Comparison of ENCODE assay signal across 8 cellular contexts in genomic region chr4:77818667-77819408, GRCh38. TPM values are rescaled to one million over a fixed set of nuclear protein-coding genes. Genes with fewer than 3 reads are reported as not detected.
A peak's percentile ranks its signal among the peaks of the same experiment; 100 is the strongest.
DNase-seq lines count a peak whose midpoint lies in the region; ATAC-seq and TF ChIP-seq lines count a peak whose summit lies in the region.

Gene CNOT6L (minus strand): TSS chr4:77819368. CDS start chr4:77819308, 60 bp downstream.

- H3K4me1 ChIP-seq in BLaER1 (peaks cover 46% of the 10 kb centered on the region), thymus (ENCODE audit: control insufficient read depth, insufficient read depth, low read length) (peaks cover 6% of the 10 kb centered on the region)

- peaks cover 3% of the 10 kb centered on the region for H3K36me3 Mint-ChIP-seq in activated naive CD8-positive, alpha-beta T cell

- H3K27me3 Mint-ChIP-seq in activated naive CD8-positive, alpha-beta T cell, result no peaks in the 10 kb centered on the region

- H3K27ac Mint-ChIP-seq in activated naive CD8-positive, alpha-beta T cell, result peak within 1 kb of the TSS; percentile 100

- H3K4me2 ChIP-seq in BLaER1, result peak within 1 kb of the TSS; percentile 84

- TF ChIP-seq CTCF in omental fat pad (IDR thresholded peaks at IDR 0.05), result no peak

- H3K36me3 ChIP-seq in BLaER1 (no peaks in the 10 kb centered on the region), thymus (ENCODE audit: control insufficient read depth, insufficient read depth) (no peaks in the 10 kb centered on the region)

- no peaks in the 10 kb centered on the region for H3K9me3 Mint-ChIP-seq in activated naive CD8-positive, alpha-beta T cell (ENCODE audit: low read depth)

- under 1% methylated on average over 83 of the region's 83 CpGs for WGBS in thymus

- peaks cover 48% of the 10 kb centered on the region for H4K20me1 ChIP-seq in BLaER1

- H3K27ac ChIP-seq in BLaER1, result peak within 1 kb of the TSS; percentile 94
- H3K27ac ChIP-seq in thymus (ENCODE audit: low read depth), result peak within 1 kb of the TSS; percentile 100

- no peaks in the 10 kb centered on the region for H3K9me3 ChIP-seq in BLaER1
- no peaks in the 10 kb centered on the region for H3K9me3 ChIP-seq in thymus (ENCODE audit: control insufficient read depth)

- peak within 1 kb of the TSS; percentile 95 for H3K4me3 ChIP-seq in BLaER1
- peak within 1 kb of the TSS; percentile 100 for H3K4me3 ChIP-seq in thymus (ENCODE audit: low read length)

- DNase-seq in HT1080 (ENCODE audit: low read depth), result peak; percentile 38
- peak; percentile 73 for DNase-seq in glomerular visceral epithelial cell (ENCODE audit: extremely low spot score)
- peak; percentile 44 for DNase-seq in omental fat pad (ENCODE audit: low spot score)

- H3K27me3 ChIP-seq in BLaER1 (no peaks in the 10 kb centered on the region), thymus (ENCODE audit: control insufficient read depth, insufficient read depth) (no peaks in the 10 kb centered on the region)

- H3K4me3 Mint-ChIP-seq in activated naive CD8-positive, alpha-beta T cell, result peak within 1 kb of the TSS; percentile 99

- H3K9ac ChIP-seq in BLaER1, result peak within 1 kb of the TSS; percentile 95

- peaks cover 60% of the 10 kb centered on the region for H3K4me1 Mint-ChIP-seq in activated naive CD8-positive, alpha-beta T cell (ENCODE audit: low read depth)

- ATAC-seq in GM19372 (IDR thresholded peaks at IDR 0.05; ENCODE audit: low read depth, unreplicated experiment) (peak; percentile 30), SK-N-SH treated with all-trans-retinoic acid at 6 μM for 48 hours (peak; percentile 76), omental fat pad (ENCODE audit: low FRiP score) (peak; percentile 86)

TF ChIP-seq in SK-N-SH treated with all-trans-retinoic acid at 6 μM for 48 hours, 23 proteins besides CTCF, POLR2A, EP300 and RAD21:
- TF ChIP-seq GLIS3 (CRISPR knock-in tag; IDR thresholded peaks at IDR 0.05) (no peak), TSHZ2 (CRISPR knock-in tag; IDR thresholded peaks at IDR 0.05) (no peak)

RNA-seq across cellular contexts. Expression of gene CNOT6L, which starts in this region (rescaled TPM):
- 4.5 and 7.6 TPM in 2 replicates for total RNA-seq in HT1080 (2014; rRNA removed; shearing (Covaris generic))
- 6.0 and 7.8 TPM in 2 replicates for polyA plus RNA-seq in HT1080 (2015; cell fraction: cytosol; rRNA removed)
- 7.6 and 10.5 TPM in 2 replicates for polyA plus RNA-seq in HT1080 (2015; cell fraction: nucleus; rRNA removed)
- 10 to 100 TPM; 21.3 to 41.6 (median 31.5) TPM for total RNA-seq in omental fat pad
- 28.4 TPM for polyA plus RNA-seq in thymus

Comparison
In these comparisons a context has a peak if more than half of its experiments do, and no peak if none do; other contexts are left out.
1. Peak in every context shown above with its lines: DNase-seq, ATAC-seq, H3K4me3 ChIP-seq and H3K27ac ChIP-seq.
2. ATAC-seq: peak in every context shown above with its lines; median percentile 86 in omental fat pad; 76 in SK-N-SH treated with all-trans-retinoic acid at 6 μM for 48 hours; 30 in GM19372.